Comparison of ENCODE assay signal across 11 cellular contexts in genomic region chr6:126040826-126041225, GRCh38. TPM values are rescaled to one million over a fixed set of nuclear protein-coding genes. Genes with fewer than 3 reads are reported as not detected.
DNase-seq lines count a peak whose midpoint lies in the region; ATAC-seq, FAIRE-seq and TF ChIP-seq lines count a peak whose summit lies in the region.
"Had no signal": no experiment of that assay in that cellular context is flagged by ENCODE, and none has a peak within 500 bp of the region (broad histone marks: within the 10 kb centered on the region; RNA-seq: fewer than 3 reads in every experiment).

No MANE protein-coding gene starts in this region.

- peaks cover 0 to 3% of the 10 kb centered on the region in 2 experiments for H3K36me3 ChIP-seq in keratinocyte (ENCODE audit: control insufficient read depth in 2 of 2, extremely low read depth in 1 of 2, insufficient read depth in 2 of 2, low read length in 2 of 2)
- no peaks in the 10 kb centered on the region for H3K36me3 ChIP-seq in vagina

- ATAC-seq in HG03025 (IDR thresholded peaks at IDR 0.05; ENCODE audit: low FRiP score, unreplicated experiment) = no peak

- H3K9me3 ChIP-seq in keratinocyte (ENCODE audit: control insufficient read depth, low read depth, low read length) = no peaks in the 10 kb centered on the region
- H3K9me3 ChIP-seq in vagina = no peaks in the 10 kb centered on the region

- H3K4me1 ChIP-seq in keratinocyte (ENCODE audit: control insufficient read depth, extremely low read depth, insufficient read depth, low read length) = peaks cover 13% of the 10 kb centered on the region
- peaks cover 19% of the 10 kb centered on the region for H3K4me1 ChIP-seq in vagina

- H2AFZ ChIP-seq in keratinocyte (ENCODE audit: control insufficient read depth, low read length) = no peak overlapping the region

- no peak overlapping the region for H3K4me3 ChIP-seq in keratinocyte (ENCODE audit: control insufficient read depth in 2 of 3, extremely low read depth in 1 of 3, insufficient read depth in 2 of 3, low read depth in 1 of 3, low read length in 3 of 3)
- no peak overlapping the region for H3K4me3 ChIP-seq in vagina

- no peak overlapping the region for H3K27ac ChIP-seq in keratinocyte (ENCODE audit: control insufficient read depth, insufficient read depth, low read length)
- H3K27ac ChIP-seq in vagina = peak overlapping the region; percentile 45

- intact Hi-C loops in vagina (cut with DNase I) = no loop called here

- H3K27me3 ChIP-seq in keratinocyte (ENCODE audit: control insufficient read depth, extremely low read depth, insufficient read depth, low read length) (no peaks in the 10 kb centered on the region), vagina (no peaks in the 10 kb centered on the region)

- dilution Hi-C loops in keratinocyte (cut with MboI; ENCODE audit: extremely low pct_ligation_motif_present, low sequenced_read_pairs) = no loop called here

- no peaks in the 10 kb centered on the region for H4K20me1 ChIP-seq in keratinocyte (ENCODE audit: control insufficient read depth, extremely low read depth, insufficient read depth, low read length)

- FAIRE-seq in keratinocyte (lab: Jason Lieb, UNC) (peak; percentile 39), GM12891 (lab: Jason Lieb, UNC) (no peak)
- FAIRE-seq: A204.1 had no signal

- no peak for TF ChIP-seq POLR2A in vagina (IDR thresholded peaks at IDR 0.05)
- TF ChIP-seq POLR2A in GM12891 (IDR thresholded peaks at IDR 0.05; ENCODE audit: low read depth, low read length) = no peak

- no peaks in the 10 kb centered on the region for H3K9me1 ChIP-seq in keratinocyte (ENCODE audit: control insufficient read depth, extremely low read depth, insufficient read depth, low read length)

- DNase-seq in NK-92 treated with Interleukin-12 subunit alpha and Interleukin-12 subunit beta, amount 100 ng/mL, for 24 hours (lab: John Stamatoyannopoulos, UW) = peak; percentile 29
- DNase-seq in NK-92 (lab: John Stamatoyannopoulos, UW; ENCODE audit: unreplicated experiment) (no peak), amniotic epithelial cell (ENCODE audit: low read depth) (peak; percentile 75), keratinocyte (ENCODE audit: low read depth, low spot score) (no peak), vagina (ENCODE audit: extremely low spot score in 2 of 2) (no peak), GM12891 (ENCODE audit: insufficient read length, low spot score) (no peak), DMS153 (lab: John Stamatoyannopoulos, UW) (no peak)
- DNase-seq: activated naive CD4-positive, alpha-beta T cell; SHP77 treated with DMSO at 0.1 percent for 48 hours had no signal

- H3K9ac ChIP-seq in keratinocyte (ENCODE audit: control insufficient read depth, extremely low read depth, insufficient read depth, low read length) = no peak overlapping the region

- peak overlapping the region; percentile 23 for H3K4me2 ChIP-seq in keratinocyte (ENCODE audit: control insufficient read depth, extremely low read depth, insufficient read depth, low read depth, low read length)

- TF ChIP-seq CTCF in keratinocyte (optimal IDR thresholded peaks at IDR 0.05 in 1 of 3, IDR thresholded peaks at IDR 0.05 in 1 of 3, conservative IDR thresholded peaks at IDR 0.05 in 1 of 3; ENCODE audit: extremely low read depth in 1 of 3, insufficient read depth in 2 of 3, low read length in 3 of 3) (no peak), vagina (IDR thresholded peaks at IDR 0.05) (no peak)

- H3K79me2 ChIP-seq in keratinocyte (ENCODE audit: control insufficient read depth, insufficient read depth, low read length) = no peaks in the 10 kb centered on the region

TF ChIP-seq in GM12891, 5 proteins besides CTCF, POLR2A, EP300 and RAD21:
- TF ChIP-seq POLR2AphosphoS5 (IDR thresholded peaks at IDR 0.05; ENCODE audit: low read depth, low read length) (no peak), PAX5 (IDR thresholded peaks at IDR 0.05; ENCODE audit: insufficient read depth, low read length, severe bottlenecking) (no peak), TAF1 (IDR thresholded peaks at IDR 0.05; ENCODE audit: low read depth, low read length) (no peak), SPI1 (IDR thresholded peaks at IDR 0.05; ENCODE audit: low read depth, low read length) (no peak), POU2F2 (IDR thresholded peaks at IDR 0.05; ENCODE audit: low read depth, low read length) (no peak)

RNA-seq across cellular contexts. Expression of gene TRMT11, which starts 54.5 kb away (rescaled TPM):
- 14.7 to 23.0 TPM (median 15.0 TPM) in 3 replicates for polyA plus RNA-seq in keratinocyte
- 14.9 TPM for polyA plus RNA-seq in keratinocyte (2011; ENCODE audit: low read depth)
- 11.9 and 20.6 TPM in 2 replicates for polyA plus RNA-seq in keratinocyte (2011; cell fraction: cytosol; rRNA removed)
- 23.0 and 33.3 TPM in 2 replicates for polyA plus RNA-seq in keratinocyte (2011; cell fraction: nucleus; rRNA removed)
- polyA plus RNA-seq in keratinocyte (2012; ENCODE audit: low replicate concordance) = 10.7 and 13.5 TPM in 2 replicates
- 1.1 to 30.8 TPM (median 9.2 TPM) in 3 replicates for polyA minus RNA-seq in keratinocyte
- 6.5 TPM for polyA minus RNA-seq in keratinocyte (2011; cell fraction: cytosol; rRNA and poly(A)+ RNA removed)
- 19.7 and 29.3 TPM in 2 replicates for polyA minus RNA-seq in keratinocyte (2011; cell fraction: nucleus; rRNA and poly(A)+ RNA removed)
- 28.0 TPM for total RNA-seq in vagina
- polyA plus RNA-seq in GM12891 (2012; ENCODE audit: low read depth, missing spikeins) = 18.5 TPM

Comparison
In these comparisons a context has a peak if more than half of its experiments do, and no peak if none do; other contexts are left out.
1. DNase-seq: peak in NK-92 treated with Interleukin-12 subunit alpha and Interleukin-12 subunit beta, amount 100 ng/mL, for 24 hours (single experiment) and amniotic epithelial cell (single experiment); none in NK-92 (single experiment), keratinocyte (single experiment), vagina (0 of 2), GM12891 (single experiment) and DMS153 (single experiment).